15 cellular contexts compared by ENCODE assay signal in the genomic region with DNA sequence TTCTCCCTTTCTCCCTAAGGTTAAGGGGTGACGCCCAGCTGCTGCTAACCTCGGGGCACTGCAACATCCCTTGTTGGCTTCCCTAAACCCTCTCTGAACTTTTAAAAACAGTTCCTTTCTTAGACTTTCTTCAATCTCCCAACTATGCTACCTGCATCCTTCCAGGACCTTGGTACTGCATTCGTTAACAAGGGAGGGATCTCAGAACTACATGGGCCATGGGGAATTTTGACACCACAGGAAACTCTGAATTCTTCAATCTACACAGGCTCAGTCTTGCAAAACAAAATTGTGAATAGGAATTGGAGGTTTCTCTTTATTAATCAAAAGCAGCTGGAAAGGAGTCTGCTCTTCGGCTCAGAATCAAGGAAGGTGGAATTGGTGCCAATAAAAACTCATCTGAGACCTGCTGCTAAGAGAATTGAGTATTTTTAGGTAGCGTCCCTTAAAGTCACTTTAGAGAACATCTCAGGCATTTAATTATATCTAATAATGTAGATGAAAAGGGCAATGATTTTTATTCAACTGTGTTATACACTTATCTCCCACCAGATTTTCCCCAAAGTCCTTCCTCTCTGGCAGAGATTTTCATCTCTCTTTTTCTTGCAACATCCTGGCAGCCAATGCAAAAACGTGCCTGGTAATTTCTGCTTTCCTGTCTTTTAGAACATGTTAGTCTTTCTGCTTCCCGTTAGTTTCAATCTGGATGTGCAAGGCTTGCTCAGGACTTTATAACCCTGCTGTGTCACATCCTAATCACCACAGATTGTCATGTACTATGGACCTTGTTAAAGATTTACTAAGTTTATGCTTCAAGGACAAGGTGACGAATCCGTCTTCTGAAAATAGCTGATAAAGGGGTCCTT.
DNase-seq lines count a peak whose midpoint lies in the region; ATAC-seq and TF ChIP-seq lines count a peak whose summit lies in the region.
"Had no signal": no experiment of that assay in that cellular context is flagged by ENCODE, and none has a peak within 500 bp of the region (broad histone marks: within the 10 kb centered on the region; RNA-seq: fewer than 3 reads in every experiment).

No MANE protein-coding gene starts in this region.

- H3K4me1 ChIP-seq in body of pancreas (peaks cover 42% of the 10 kb centered on the region), iPS-15b (ENCODE audit: control insufficient read depth, insufficient read depth, low read length) (peaks cover 13% of the 10 kb centered on the region)

- TF ChIP-seq CTCF in body of pancreas (IDR thresholded peaks at IDR 0.05), result no peak

- H3K27ac ChIP-seq in body of pancreas, result peak overlapping the region; percentile 11 to 82 (median 67)

- 31 to 39% methylated on average over 9 of the region's 9 CpGs for WGBS in body of pancreas, 2 donors

- no peaks in the 10 kb centered on the region for H3K36me3 ChIP-seq in body of pancreas (replicated peaks in 1 of 2; ENCODE audit: insufficient read depth in 1 of 2, low read depth in 2 of 2)
- no peaks in the 10 kb centered on the region for H3K36me3 ChIP-seq in iPS-15b (ENCODE audit: control insufficient read depth, insufficient read depth, low read length)

- no peak overlapping the region for H3K4me3 ChIP-seq in body of pancreas
- H3K4me3 ChIP-seq in iPS-15b (ENCODE audit: low read depth, low read length), result no peak overlapping the region

- H3K9ac ChIP-seq in iPS-15b (ENCODE audit: low read depth, low read length), result peak overlapping the region; percentile 9

- H3K9me3 ChIP-seq in body of pancreas (no peaks in the 10 kb centered on the region), iPS-15b (ENCODE audit: control insufficient read depth, insufficient read depth, low read length) (no peaks in the 10 kb centered on the region)

- intact Hi-C loops in body of pancreas (cut with DNase I), result no loop called here

- ATAC-seq in body of pancreas (peak; percentile 73), HG02678 (IDR thresholded peaks at IDR 0.05; ENCODE audit: unreplicated experiment) (no peak), GM18873 (IDR thresholded peaks at IDR 0.05; ENCODE audit: low FRiP score, unreplicated experiment) (no peak), HG02884 (IDR thresholded peaks at IDR 0.05; ENCODE audit: unreplicated experiment) (no peak)
- ATAC-seq: esophagus mucosa had no signal

- no peaks in the 10 kb centered on the region for H3K27me3 ChIP-seq in body of pancreas
- H3K27me3 ChIP-seq in iPS-15b (ENCODE audit: control insufficient read depth, insufficient read depth, low read length), result no peaks in the 10 kb centered on the region

- peak; percentile 58 for DNase-seq in EH (ENCODE audit: low read depth)
- DNase-seq in body of pancreas, result peak in 3 of 4 donors; percentile 33 to 49 (median 33)
- peak; percentile 37 for DNase-seq in smooth muscle cell of the brain vasculature (ENCODE audit: low read depth, low spot score)
- no peak for DNase-seq in NCI-H82 treated with DMSO at 0.1 percent for 48 hours (lab: John Stamatoyannopoulos, UW; ENCODE audit: unreplicated experiment)
- DNase-seq: activated CD4-positive, alpha-beta T cell treated with anti-CD3 and anti-CD28 coated beads, Interleukin-2, amount 50 U/mL, for 1 hour; DMS 273 treated with DMSO at 0.1 percent for 48 hours; MM.1S; NCI-H526 treated with DMSO at 0.1 percent for 48 hours; stimulated activated CD4-positive, alpha-beta T cell treated with anti-CD3 and anti-CD28 coated beads, Interleukin-15, amount 100 ng/mL, for 24 hours; stimulated activated naive CD4-positive, alpha-beta T cell had no signal

- TF ChIP-seq POLR2A in body of pancreas (IDR thresholded peaks at IDR 0.05), result no peak
